1 cellular context compared by ENCODE assay signal in the genomic region with DNA sequence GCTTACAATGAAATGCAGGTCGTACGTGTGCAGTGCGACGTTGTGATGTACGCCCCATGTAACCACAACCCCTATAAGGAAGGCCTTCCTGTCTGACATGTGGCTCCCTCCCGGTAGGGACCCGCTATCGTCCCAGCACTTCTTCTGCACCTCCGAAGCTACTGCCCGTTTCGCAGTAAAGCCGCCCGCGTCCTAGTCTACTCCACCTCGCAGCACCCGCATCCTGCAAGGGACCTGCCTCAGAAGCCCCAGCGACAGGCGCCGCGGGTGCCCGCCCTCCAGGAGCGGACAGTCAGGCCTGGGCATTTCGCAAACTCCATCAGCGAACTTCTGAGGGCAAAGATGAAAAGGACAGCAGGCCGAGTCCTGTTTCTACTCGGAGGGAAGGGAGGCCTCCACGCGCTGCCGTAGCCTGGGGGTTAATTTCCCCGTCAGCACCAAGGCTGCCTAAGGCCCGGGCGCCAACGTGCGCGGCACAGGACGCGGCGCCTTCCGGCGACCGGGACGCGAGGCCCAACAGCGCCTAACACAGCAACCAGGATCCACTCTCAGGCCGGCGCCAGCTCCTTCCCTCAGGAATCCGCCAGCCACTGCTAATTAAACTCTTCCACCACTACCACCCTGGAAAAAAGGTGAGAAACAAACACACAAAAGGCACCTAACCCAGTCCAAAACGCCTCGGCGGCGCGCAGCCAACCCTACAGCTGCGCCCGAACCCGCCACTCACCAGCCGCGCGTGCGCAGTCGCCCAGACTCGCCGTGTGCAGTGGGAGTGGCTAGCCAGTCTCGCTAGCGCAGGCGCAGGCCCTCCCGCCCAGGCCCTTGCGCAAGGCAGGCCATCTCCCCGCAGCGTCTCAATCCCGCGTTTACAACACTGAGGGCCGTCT.
TF ChIP-seq lines count a peak whose summit lies in the region.

A gene with protein sequence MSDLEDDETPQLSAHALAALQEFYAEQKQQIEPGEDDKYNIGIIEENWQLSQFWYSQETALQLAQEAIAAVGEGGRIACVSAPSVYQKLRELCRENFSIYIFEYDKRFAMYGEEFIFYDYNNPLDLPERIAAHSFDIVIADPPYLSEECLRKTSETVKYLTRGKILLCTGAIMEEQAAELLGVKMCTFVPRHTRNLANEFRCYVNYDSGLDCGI (minus strand): TSS at position 768 of the 887 bp plus-strand sequence. CDS start 16,363 bp downstream, outside the sequence.

TF ChIP-seq in K562, 482 proteins besides CTCF, POLR2A, EP300 and RAD21 (continued from another document and continues in another):
- TF ChIP-seq, protein P1, sequence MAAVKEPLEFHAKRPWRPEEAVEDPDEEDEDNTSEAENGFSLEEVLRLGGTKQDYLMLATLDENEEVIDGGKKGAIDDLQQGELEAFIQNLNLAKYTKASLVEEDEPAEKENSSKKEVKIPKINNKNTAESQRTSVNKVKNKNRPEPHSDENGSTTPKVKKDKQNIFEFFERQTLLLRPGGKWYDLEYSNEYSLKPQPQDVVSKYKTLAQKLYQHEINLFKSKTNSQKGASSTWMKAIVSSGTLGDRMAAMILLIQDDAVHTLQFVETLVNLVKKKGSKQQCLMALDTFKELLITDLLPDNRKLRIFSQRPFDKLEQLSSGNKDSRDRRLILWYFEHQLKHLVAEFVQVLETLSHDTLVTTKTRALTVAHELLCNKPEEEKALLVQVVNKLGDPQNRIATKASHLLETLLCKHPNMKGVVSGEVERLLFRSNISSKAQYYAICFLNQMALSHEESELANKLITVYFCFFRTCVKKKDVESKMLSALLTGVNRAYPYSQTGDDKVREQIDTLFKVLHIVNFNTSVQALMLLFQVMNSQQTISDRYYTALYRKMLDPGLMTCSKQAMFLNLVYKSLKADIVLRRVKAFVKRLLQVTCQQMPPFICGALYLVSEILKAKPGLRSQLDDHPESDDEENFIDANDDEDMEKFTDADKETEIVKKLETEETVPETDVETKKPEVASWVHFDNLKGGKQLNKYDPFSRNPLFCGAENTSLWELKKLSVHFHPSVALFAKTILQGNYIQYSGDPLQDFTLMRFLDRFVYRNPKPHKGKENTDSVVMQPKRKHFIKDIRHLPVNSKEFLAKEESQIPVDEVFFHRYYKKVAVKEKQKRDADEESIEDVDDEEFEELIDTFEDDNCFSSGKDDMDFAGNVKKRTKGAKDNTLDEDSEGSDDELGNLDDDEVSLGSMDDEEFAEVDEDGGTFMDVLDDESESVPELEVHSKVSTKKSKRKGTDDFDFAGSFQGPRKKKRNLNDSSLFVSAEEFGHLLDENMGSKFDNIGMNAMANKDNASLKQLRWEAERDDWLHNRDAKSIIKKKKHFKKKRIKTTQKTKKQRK (IDR thresholded peaks at IDR 0.05; ENCODE audit: borderline replicate concordance, low read depth, low read length): no peak
- TF ChIP-seq SUPT5H (IDR thresholded peaks at IDR 0.05) (peak; percentile 91), PML (IDR thresholded peaks at IDR 0.05; ENCODE audit: low read length) (peak; percentile 53; the same call in 1 of the 2 replicates), POLR2AphosphoS2 (IDR thresholded peaks at IDR 0.05; ENCODE audit: low read length) (peak; percentile 82; the same call in 1 of the 2 replicates), ILF3 (IDR thresholded peaks at IDR 0.05; ENCODE audit: borderline replicate concordance) (no peak), MYNN (IDR thresholded peaks at IDR 0.05) (no peak), MYNN (CRISPR knock-in tag; IDR thresholded peaks at IDR 0.05) (no peak), SP2 (IDR thresholded peaks at IDR 0.05; ENCODE audit: extremely low read depth, low read depth, low read length, poor library complexity, severe bottlenecking) (no peak), NCOA6 (IDR thresholded peaks at IDR 0.05) (no peak), TRIM24 (IDR thresholded peaks at IDR 0.05) (peak in 1 of 2 experiments; percentile 64; a peak in 2 of 4 replicates), FOSL1 (tag; conservative IDR thresholded peaks at IDR 0.05) (no peak), CBX1 (IDR thresholded peaks at IDR 0.05; ENCODE audit: low read depth) (no peak), RNF2 (IDR thresholded peaks at IDR 0.05) (no peak; the same call in 1 of the 2 replicates), ZNF316 (IDR thresholded peaks at IDR 0.05) (0 out of 2 replicates have a peak, but pooled peaks have one; percentile 20), RBM22 (IDR thresholded peaks at IDR 0.05; ENCODE audit: low read depth, low read length, poor library complexity, severe bottlenecking) (peak; percentile 45), FIP1L1 (IDR thresholded peaks at IDR 0.05; ENCODE audit: low read depth, low read length, poor library complexity, severe bottlenecking) (no peak), SMARCC2 (IDR thresholded peaks at IDR 0.05; ENCODE audit: low read depth) (no peak), SIN3A (IDR thresholded peaks at IDR 0.05; ENCODE audit: borderline replicate concordance in 2 of 2, control insufficient read depth in 1 of 2, low read depth in 2 of 2, low read length in 2 of 2) (peak in 1 of 2 experiments; percentile 42; a peak in 1 of 4 replicates), GABPA (tag; conservative IDR thresholded peaks at IDR 0.05; ENCODE audit: low read depth) (peak; percentile 47; the same call in 1 of the 2 replicates), CEBPB (tag; IDR thresholded peaks at IDR 0.05) (peak; percentile 99), MECOM (CRISPR knock-in tag; IDR thresholded peaks at IDR 0.05) (no peak), BHLHE40 (IDR thresholded peaks at IDR 0.05; ENCODE audit: low read length) (peak; percentile 27; the same call in 1 of the 2 replicates), TRIM28 (IDR thresholded peaks at IDR 0.05) (no peak), ZFX (CRISPR knock-in tag; IDR thresholded peaks at IDR 0.05) (peak; percentile 94), ETV1 (tag; conservative IDR thresholded peaks at IDR 0.05; ENCODE audit: low read depth) (peak; percentile 44; the same call in 1 of the 2 replicates), POLR2G (IDR thresholded peaks at IDR 0.05; ENCODE audit: low read depth, low read length) (peak; percentile 91), ZFP30 (CRISPR knock-in tag; IDR thresholded peaks at IDR 0.05; ENCODE audit: borderline replicate concordance) (no peak), TEAD2 (tag; IDR thresholded peaks at IDR 0.05) (no peak), ETV5 (CRISPR knock-in tag; IDR thresholded peaks at IDR 0.05; ENCODE audit: low read depth) (peak; percentile 71; the same call in 1 of the 2 replicates), EP400 (IDR thresholded peaks at IDR 0.05) (peak; percentile 87), SAFB2 (IDR thresholded peaks at IDR 0.05; ENCODE audit: borderline replicate concordance, low read depth, low read length, severe bottlenecking) (no peak), GATAD2B (IDR thresholded peaks at IDR 0.05; ENCODE audit: borderline replicate concordance) (no peak), KDM1A (IDR thresholded peaks at IDR 0.05) (peak in 1 of 2 experiments; percentile 44; a peak in 1 of 4 replicates), ZNF146 (CRISPR knock-in tag; IDR thresholded peaks at IDR 0.05; ENCODE audit: unreplicated experiment) (no peak), HDAC8 (tag; IDR thresholded peaks at IDR 0.05) (no peak), L3MBTL2 (IDR thresholded peaks at IDR 0.05) (peak; percentile 94; the same call in 1 of the 2 replicates), ZNF140 (CRISPR knock-in tag; IDR thresholded peaks at IDR 0.05) (no peak), ARHGAP35 (IDR thresholded peaks at IDR 0.05; ENCODE audit: partially characterized antibody) (no peak), FOXK1 (CRISPR knock-in tag; IDR thresholded peaks at IDR 0.05; ENCODE audit: borderline replicate concordance) (0 out of 2 replicates have a peak, but pooled peaks have one; percentile 39), SLC30A9 (CRISPR knock-in tag; IDR thresholded peaks at IDR 0.05) (no peak), THRAP3 (IDR thresholded peaks at IDR 0.05; ENCODE audit: borderline replicate concordance) (0 out of 2 replicates have a peak, but pooled peaks have one; percentile 20), PTBP1 (IDR thresholded peaks at IDR 0.05; ENCODE audit: low read depth, low read length) (no peak), KDM5B (IDR thresholded peaks at IDR 0.05; ENCODE audit: insufficient replicate concordance, low read depth, low read length) (peak; percentile 56), RBM39 (optimal IDR thresholded peaks at IDR 0.05; ENCODE audit: low read depth, low read length) (peak; percentile 67), GTF2A2 (tag; IDR thresholded peaks at IDR 0.05) (no peak), MAZ (CRISPR knock-in tag; conservative IDR thresholded peaks at IDR 0.05 in 1 of 2, IDR thresholded peaks at IDR 0.05 in 1 of 2) (peak in 1 of 2 experiments; percentile 25; a peak in 2 of 4 replicates), CREM (IDR thresholded peaks at IDR 0.05; ENCODE audit: low read depth) (peak; percentile 48), POLR2H (tag; IDR thresholded peaks at IDR 0.05; ENCODE audit: low read depth) (peak; percentile 71), GATAD2A (IDR thresholded peaks at IDR 0.05) (no peak), NR2C2 (CRISPR knock-in tag; IDR thresholded peaks at IDR 0.05) (0 out of 2 replicates have a peak, but pooled peaks have one; percentile 34), NR2C2 (tag; IDR thresholded peaks at IDR 0.05) (no peak), RAD51 (IDR thresholded peaks at IDR 0.05; ENCODE audit: borderline replicate concordance, low read depth) (no peak)
- TF ChIP-seq, protein P2, sequence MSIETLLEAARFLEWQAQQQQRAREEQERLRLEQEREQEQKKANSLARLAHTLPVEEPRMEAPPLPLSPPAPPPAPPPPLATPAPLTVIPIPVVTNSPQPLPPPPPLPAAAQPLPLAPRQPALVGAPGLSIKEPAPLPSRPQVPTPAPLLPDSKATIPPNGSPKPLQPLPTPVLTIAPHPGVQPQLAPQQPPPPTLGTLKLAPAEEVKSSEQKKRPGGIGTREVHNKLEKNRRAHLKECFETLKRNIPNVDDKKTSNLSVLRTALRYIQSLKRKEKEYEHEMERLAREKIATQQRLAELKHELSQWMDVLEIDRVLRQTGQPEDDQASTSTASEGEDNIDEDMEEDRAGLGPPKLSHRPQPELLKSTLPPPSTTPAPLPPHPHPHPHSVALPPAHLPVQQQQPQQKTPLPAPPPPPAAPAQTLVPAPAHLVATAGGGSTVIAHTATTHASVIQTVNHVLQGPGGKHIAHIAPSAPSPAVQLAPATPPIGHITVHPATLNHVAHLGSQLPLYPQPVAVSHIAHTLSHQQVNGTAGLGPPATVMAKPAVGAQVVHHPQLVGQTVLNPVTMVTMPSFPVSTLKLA (conservative IDR thresholded peaks at IDR 0.05): peak in 1 of 2 experiments; percentile 67; a peak in 3 of 4 replicates
- TF ChIP-seq, protein P3, sequence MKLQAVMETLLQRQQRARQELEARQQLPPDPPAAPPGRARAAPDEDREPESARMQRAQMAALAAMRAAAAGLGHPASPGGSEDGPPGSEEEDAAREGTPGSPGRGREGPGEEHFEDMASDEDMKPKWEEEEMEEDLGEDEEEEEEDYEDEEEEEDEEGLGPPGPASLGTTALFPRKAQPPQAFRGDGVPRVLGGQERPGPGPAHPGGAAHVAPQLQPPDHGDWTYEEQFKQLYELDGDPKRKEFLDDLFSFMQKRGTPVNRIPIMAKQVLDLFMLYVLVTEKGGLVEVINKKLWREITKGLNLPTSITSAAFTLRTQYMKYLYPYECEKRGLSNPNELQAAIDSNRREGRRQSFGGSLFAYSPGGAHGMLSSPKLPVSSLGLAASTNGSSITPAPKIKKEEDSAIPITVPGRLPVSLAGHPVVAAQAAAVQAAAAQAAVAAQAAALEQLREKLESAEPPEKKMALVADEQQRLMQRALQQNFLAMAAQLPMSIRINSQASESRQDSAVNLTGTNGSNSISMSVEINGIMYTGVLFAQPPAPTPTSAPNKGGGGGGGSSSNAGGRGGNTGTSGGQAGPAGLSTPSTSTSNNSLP (IDR thresholded peaks at IDR 0.05; ENCODE audit: borderline replicate concordance, low read depth, low read length): no peak
- TF ChIP-seq, protein P4, sequence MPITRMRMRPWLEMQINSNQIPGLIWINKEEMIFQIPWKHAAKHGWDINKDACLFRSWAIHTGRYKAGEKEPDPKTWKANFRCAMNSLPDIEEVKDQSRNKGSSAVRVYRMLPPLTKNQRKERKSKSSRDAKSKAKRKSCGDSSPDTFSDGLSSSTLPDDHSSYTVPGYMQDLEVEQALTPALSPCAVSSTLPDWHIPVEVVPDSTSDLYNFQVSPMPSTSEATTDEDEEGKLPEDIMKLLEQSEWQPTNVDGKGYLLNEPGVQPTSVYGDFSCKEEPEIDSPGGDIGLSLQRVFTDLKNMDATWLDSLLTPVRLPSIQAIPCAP (CRISPR knock-in tag; IDR thresholded peaks at IDR 0.05; ENCODE audit: borderline replicate concordance): no peak
- TF ChIP-seq, protein P5, sequence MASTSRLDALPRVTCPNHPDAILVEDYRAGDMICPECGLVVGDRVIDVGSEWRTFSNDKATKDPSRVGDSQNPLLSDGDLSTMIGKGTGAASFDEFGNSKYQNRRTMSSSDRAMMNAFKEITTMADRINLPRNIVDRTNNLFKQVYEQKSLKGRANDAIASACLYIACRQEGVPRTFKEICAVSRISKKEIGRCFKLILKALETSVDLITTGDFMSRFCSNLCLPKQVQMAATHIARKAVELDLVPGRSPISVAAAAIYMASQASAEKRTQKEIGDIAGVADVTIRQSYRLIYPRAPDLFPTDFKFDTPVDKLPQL (IDR thresholded peaks at IDR 0.05; ENCODE audit: extremely low read depth, insufficient read length): no peak
- TF ChIP-seq, protein P6, sequence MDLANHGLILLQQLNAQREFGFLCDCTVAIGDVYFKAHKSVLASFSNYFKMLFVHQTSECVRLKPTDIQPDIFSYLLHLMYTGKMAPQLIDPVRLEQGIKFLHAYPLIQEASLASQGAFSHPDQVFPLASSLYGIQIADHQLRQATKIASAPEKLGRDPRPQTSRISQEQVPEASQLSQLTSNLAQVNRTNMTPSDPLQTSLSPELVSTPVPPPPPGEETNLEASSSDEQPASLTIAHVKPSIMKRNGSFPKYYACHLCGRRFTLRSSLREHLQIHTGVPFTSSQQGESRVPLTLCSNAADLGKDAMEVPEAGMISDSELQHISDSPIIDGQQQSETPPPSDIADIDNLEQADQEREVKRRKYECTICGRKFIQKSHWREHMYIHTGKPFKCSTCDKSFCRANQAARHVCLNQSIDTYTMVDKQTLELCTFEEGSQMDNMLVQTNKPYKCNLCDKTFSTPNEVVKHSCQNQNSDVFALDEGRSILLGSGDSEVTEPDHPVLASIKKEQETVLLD (IDR thresholded peaks at IDR 0.05): peak; percentile 97
- TF ChIP-seq, protein P7, sequence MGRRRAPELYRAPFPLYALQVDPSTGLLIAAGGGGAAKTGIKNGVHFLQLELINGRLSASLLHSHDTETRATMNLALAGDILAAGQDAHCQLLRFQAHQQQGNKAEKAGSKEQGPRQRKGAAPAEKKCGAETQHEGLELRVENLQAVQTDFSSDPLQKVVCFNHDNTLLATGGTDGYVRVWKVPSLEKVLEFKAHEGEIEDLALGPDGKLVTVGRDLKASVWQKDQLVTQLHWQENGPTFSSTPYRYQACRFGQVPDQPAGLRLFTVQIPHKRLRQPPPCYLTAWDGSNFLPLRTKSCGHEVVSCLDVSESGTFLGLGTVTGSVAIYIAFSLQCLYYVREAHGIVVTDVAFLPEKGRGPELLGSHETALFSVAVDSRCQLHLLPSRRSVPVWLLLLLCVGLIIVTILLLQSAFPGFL (CRISPR knock-in tag; IDR thresholded peaks at IDR 0.05): no peak
